In the genomic region with DNA sequence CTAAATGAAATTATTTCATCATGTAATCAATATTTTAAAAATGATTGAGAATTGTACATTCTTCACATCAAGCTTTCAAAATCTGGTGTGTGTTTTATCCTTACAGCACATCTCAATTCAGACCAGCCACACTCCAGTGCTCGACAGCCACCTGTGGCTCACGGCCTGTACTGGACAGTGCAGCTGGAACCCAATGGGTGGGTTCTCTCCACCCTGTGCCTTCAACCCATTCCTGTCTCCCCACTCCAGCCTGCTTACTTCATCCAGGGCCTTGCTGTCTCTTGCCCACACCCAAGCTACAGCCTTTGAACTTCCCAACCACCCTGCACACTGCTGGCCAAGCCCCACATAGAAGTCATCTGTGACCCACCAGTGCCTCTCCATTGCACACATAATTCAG, we compare ENCODE assay signal across 20 cellular contexts. TPM values are rescaled to one million over a fixed set of nuclear protein-coding genes. Genes with fewer than 3 reads are reported as not detected.
DNase-seq lines count a peak whose midpoint lies in the region; ATAC-seq, FAIRE-seq and TF ChIP-seq lines count a peak whose summit lies in the region.
"Had no signal": no experiment of that assay in that cellular context is flagged by ENCODE, and none has a peak within 500 bp of the region (broad histone marks: within the 10 kb centered on the region; RNA-seq: fewer than 3 reads in every experiment).

No MANE protein-coding gene starts in this region.

- H2AK5ac ChIP-seq in H1 (ENCODE audit: low read depth, low read length) = no peak overlapping the region
- peak overlapping the region; percentile 88 for H2AK5ac ChIP-seq in trophoblast cell (ENCODE audit: low read length)

- H3K18ac ChIP-seq in H1 (ENCODE audit: extremely low read depth, low read length) (no peak overlapping the region), trophoblast cell (ENCODE audit: low read length) (peak overlapping the region; percentile 71)

- TF ChIP-seq RAD21 in H1 (IDR thresholded peaks at IDR 0.05 in 1 of 2, conservative IDR thresholded peaks at IDR 0.05 in 1 of 2; ENCODE audit: low read depth in 2 of 2, low read length in 2 of 2) = no peak

- H3K36me3 ChIP-seq in HEK293 (ENCODE audit: control insufficient read depth in 2 of 2, insufficient read depth in 1 of 2, low read length in 2 of 2) (no peaks in the 10 kb centered on the region), H1 (ENCODE audit: control insufficient read depth in 2 of 4, insufficient read depth in 4 of 4, low read length in 3 of 4) (no peaks in the 10 kb centered on the region), trophoblast cell (ENCODE audit: control insufficient read depth in 1 of 2, insufficient read depth in 2 of 2, low read length in 2 of 2) (peaks cover 0 to 3% of the 10 kb centered on the region in 2 experiments), left lung (no peaks in the 10 kb centered on the region), vagina (no peaks in the 10 kb centered on the region)

- H4K5ac ChIP-seq in H1 (ENCODE audit: insufficient read length, low read depth, low read length) = no peak overlapping the region

- H3K4ac ChIP-seq in H1 (replicated peaks; ENCODE audit: insufficient read length, low read depth, low read length) (no peak overlapping the region), trophoblast cell (ENCODE audit: low read depth, low read length) (peak overlapping the region; percentile 16)

- H3K14ac ChIP-seq in H1 (ENCODE audit: insufficient read length) = no peak overlapping the region
- peak overlapping the region; percentile 81 for H3K14ac ChIP-seq in trophoblast cell (ENCODE audit: low read length)

- H3K4me3 ChIP-seq in HEK293 (ENCODE audit: low read depth, low read length) = no peak overlapping the region
- H3K4me3 ChIP-seq in H1 (ENCODE audit: extremely low read depth in 1 of 4, insufficient read depth in 2 of 4, low read depth in 3 of 4, low read length in 4 of 4) = no peak overlapping the region
- no peak overlapping the region for H3K4me3 ChIP-seq in trophoblast cell (ENCODE audit: low read depth, low read length)
- H3K4me3 ChIP-seq in left lung = no peak overlapping the region
- H3K4me3 ChIP-seq in vagina = no peak overlapping the region
- H3K4me3 ChIP-seq: A549, GM23248 had no signal

- no peaks in the 10 kb centered on the region for H4K20me1 ChIP-seq in H1 (replicated peaks in 1 of 2; ENCODE audit: control insufficient read depth in 1 of 2, insufficient read depth in 2 of 2, low read length in 2 of 2)

- no peak overlapping the region for H2BK12ac ChIP-seq in H1 (ENCODE audit: low read depth, low read length)
- H2BK12ac ChIP-seq in trophoblast cell (ENCODE audit: low read length) = peak overlapping the region; percentile 83

- no peaks in the 10 kb centered on the region for H3K79me2 ChIP-seq in H1 (ENCODE audit: control insufficient read depth in 1 of 2, insufficient read depth in 2 of 2, low read length in 2 of 2)
- H3K79me2 ChIP-seq in trophoblast cell (ENCODE audit: control insufficient read depth, insufficient read depth, low read length, poor library complexity) = peaks cover 5% of the 10 kb centered on the region

- H3K27me3 ChIP-seq in H1 (replicated peaks in 1 of 4; ENCODE audit: control insufficient read depth in 3 of 4, extremely low read depth in 1 of 4, insufficient read depth in 3 of 4, low read length in 3 of 4) (no peaks in the 10 kb centered on the region), trophoblast cell (ENCODE audit: insufficient read depth, low read length) (no peaks in the 10 kb centered on the region), left lung (no peaks in the 10 kb centered on the region), vagina (no peaks in the 10 kb centered on the region)

- peak overlapping the region; percentile 51 for H4K12ac ChIP-seq in trophoblast cell (ENCODE audit: low read depth, low read length)

- WGBS in H1 (ENCODE audit: extremely low coverage in 1 of 2, insufficient coverage in 1 of 2, insufficient read length in 1 of 2, insufficient replicate concordance in 2 of 2, low coverage in 1 of 2, low lambda C conversion rate in 2 of 2, missing lambda C conversion rate in 1 of 2), 2 experiments = 93% methylated on average over 2 of the region's 2 CpGs; no CpG with 5 or more reads in 1 of the 2 experiments
- no CpG with 5 or more reads among the region's 2 CpGs for WGBS in trophoblast cell (ENCODE audit: extremely low coverage, insufficient coverage, insufficient read length)

- H3K9me3 ChIP-seq in HEK293 (ENCODE audit: control insufficient read depth, insufficient read depth, low read depth, low read length) (no peaks in the 10 kb centered on the region), H1 (ENCODE audit: insufficient read depth in 2 of 2, low read depth in 1 of 2, low read length in 1 of 2) (no peaks in the 10 kb centered on the region), trophoblast cell (ENCODE audit: insufficient read depth, low read depth, low read length) (no peaks in the 10 kb centered on the region), left lung (no peaks in the 10 kb centered on the region), vagina (no peaks in the 10 kb centered on the region)
- H3K9me3 ChIP-seq: A549 had no signal

- ATAC-seq in left lung = no peak
- no peak for ATAC-seq in GM18505 (IDR thresholded peaks at IDR 0.05; ENCODE audit: unreplicated experiment)
- ATAC-seq: A549, HCT116 had no signal

- H4K91ac ChIP-seq in H1 (replicated peaks; ENCODE audit: insufficient read length, low read length) (no peak overlapping the region), trophoblast cell (ENCODE audit: low read depth, low read length) (peak overlapping the region; percentile 94)

- H2BK15ac ChIP-seq in H1 (ENCODE audit: low read length) = peak overlapping the region; percentile 36; the same call in 1 of the 2 replicates

- no peak for TF ChIP-seq EP300 in H1 (IDR thresholded peaks at IDR 0.05; ENCODE audit: borderline replicate concordance in 1 of 2, low read depth in 2 of 2, low read length in 2 of 2)

- H3K23ac ChIP-seq in H1 (ENCODE audit: insufficient read length) (no peak overlapping the region), trophoblast cell (ENCODE audit: low read length) (no peak overlapping the region)

- POLR2A ChIA-PET in HEK293 (lab: Yijun Ruan, JAX) = no interaction called here
- POLR2A ChIA-PET in H1 (lab: Charles Lee; ENCODE audit: partially characterized antibody) = no interaction called here

- CTCF ChIA-PET in HEK293 (lab: Yijun Ruan, JAX) = interaction anchor here (1.3 kb wide), 1 partner anchor 18 kb away, joined by 4 read pairs; the partner anchor contains the start of gene CYP19A1
- CTCF ChIA-PET in H1 (lab: Charles Lee; ENCODE audit: partially characterized antibody) = interaction anchor here (0.8 to 2.9 kb wide), 3 partner anchors 20 to 128 kb away, joined by 3 to 7 read pairs (median 5); partner anchors contain the start of gene GLDN

- no peak overlapping the region for H2BK20ac ChIP-seq in H1 (ENCODE audit: low read length)

- H3K23me2 ChIP-seq in H1 (ENCODE audit: low read depth, low read length) = no peaks in the 10 kb centered on the region

- H3K27ac ChIP-seq in HEK293 (ENCODE audit: extremely low read depth, low read depth, low read length) = no peak overlapping the region
- no peak overlapping the region for H3K27ac ChIP-seq in H1 (ENCODE audit: low read depth, low read length)
- peak overlapping the region; percentile 22 for H3K27ac ChIP-seq in trophoblast cell (ENCODE audit: low read depth, low read length)
- H3K27ac ChIP-seq in left lung = no peak overlapping the region
- H3K27ac ChIP-seq in vagina = no peak overlapping the region
- H3K27ac ChIP-seq: A549, GM23248 had no signal

- TF ChIP-seq POLR2A in H1 (IDR thresholded peaks at IDR 0.05; ENCODE audit: control extremely low read depth in 1 of 2, low read depth in 2 of 2, low read length in 2 of 2) (no peak), GM18505 (IDR thresholded peaks at IDR 0.05; ENCODE audit: borderline replicate concordance, extremely low read depth, insufficient read depth, insufficient read length) (no peak), vagina (IDR thresholded peaks at IDR 0.05) (no peak)

- H3K4me2 ChIP-seq in H1 (ENCODE audit: insufficient read depth in 1 of 2, low read depth in 2 of 2, low read length in 2 of 2) (no peak overlapping the region), trophoblast cell (ENCODE audit: low read length) (no peak overlapping the region)
- H3K4me2 ChIP-seq: A549 had no signal

- no peak overlapping the region for H3K56ac ChIP-seq in H1 (replicated peaks; ENCODE audit: insufficient read length, low read depth, low read length)

- H2AFZ ChIP-seq in H1 (ENCODE audit: low read length) = no peak overlapping the region
- H2AFZ ChIP-seq in trophoblast cell (ENCODE audit: insufficient read depth, low read length, poor library complexity) = no peak overlapping the region
- H2AFZ ChIP-seq: GM23248 had no signal

- intact Hi-C loops in left lung (cut with DNase I) = no loop called here
- intact Hi-C loops in vagina (cut with DNase I) = no loop called here

- H4K8ac ChIP-seq in H1 (ENCODE audit: extremely low read depth, insufficient read depth, low read length) (no peak overlapping the region), trophoblast cell (ENCODE audit: low read depth, low read length) (peak overlapping the region; percentile 66)

- no peaks in the 10 kb centered on the region for H3K79me1 ChIP-seq in H1 (ENCODE audit: low read depth, low read length)
- peaks cover 17% of the 10 kb centered on the region for H3K79me1 ChIP-seq in trophoblast cell (ENCODE audit: low read length)

- no peak for FAIRE-seq in H1 (lab: Jason Lieb, UNC)
- FAIRE-seq: A549, G401.6, GM12892, GM19239 had no signal

- H3K9ac ChIP-seq in H1 (replicated peaks in 1 of 4; ENCODE audit: extremely low read depth in 1 of 4, low read depth in 3 of 4, low read length in 3 of 4) (no peak overlapping the region), trophoblast cell (ENCODE audit: low read length) (no peak overlapping the region)
- H3K9ac ChIP-seq: GM23248 had no signal

- H3K4me1 ChIP-seq in HEK293 (ENCODE audit: control insufficient read depth, insufficient read depth, low read length) = no peaks in the 10 kb centered on the region
- no peaks in the 10 kb centered on the region for H3K4me1 ChIP-seq in H1 (replicated peaks in 1 of 4; ENCODE audit: control insufficient read depth in 3 of 4, insufficient read depth in 4 of 4, low read length in 3 of 4)
- H3K4me1 ChIP-seq in trophoblast cell (ENCODE audit: control insufficient read depth in 1 of 2, insufficient read depth in 2 of 2, low read length in 2 of 2) = peaks cover 9 to 15% of the 10 kb centered on the region in 2 experiments
- peaks cover 0 to 26% of the 10 kb centered on the region in 2 donors for H3K4me1 ChIP-seq in left lung
- peaks cover 12% of the 10 kb centered on the region for H3K4me1 ChIP-seq in vagina
- H3K4me1 ChIP-seq: A549 had no signal

- no peak overlapping the region for H2BK5ac ChIP-seq in H1 (ENCODE audit: low read depth, low read length)
- peak overlapping the region; percentile 81 for H2BK5ac ChIP-seq in trophoblast cell (ENCODE audit: low read depth, low read length, poor library complexity)

- DNase-seq in H1 (ENCODE audit: low read depth in 1 of 2, low spot score in 2 of 2) (no peak), trophoblast cell (no peak), left lung (no peak), T-helper 2 cell (no peak), vagina (ENCODE audit: extremely low spot score in 2 of 2) (no peak)
- DNase-seq: 8988T; C1 segment of cervical spinal cord; CD4-positive, alpha-beta memory T cell; DMS153; DND-41; GM23248; H9; HFFc6 had no signal

- no peak overlapping the region for H2BK120ac ChIP-seq in H1 (replicated peaks; ENCODE audit: low read depth, low read length)
- H2BK120ac ChIP-seq in trophoblast cell (ENCODE audit: insufficient read depth, low read length, poor library complexity) = peak overlapping the region; percentile 64

- TF ChIP-seq CTCF in HEK293 (tag by site-specific recombination; IDR thresholded peaks at IDR 0.05) (no peak), H1 (IDR thresholded peaks at IDR 0.05; ENCODE audit: control extremely low read depth in 1 of 3, insufficient read depth in 1 of 3, low read depth in 1 of 3, low read length in 3 of 3) (no peak), left lung (IDR thresholded peaks at IDR 0.05) (no peak), vagina (IDR thresholded peaks at IDR 0.05) (no peak)

RNA-seq across cellular contexts. Expression of gene CYP19A1, which starts 17.6 kb away (rescaled TPM):
- total RNA-seq in H1 (2021; fragmentation: NEBNext Ultra II Directional; extraction: Animal tissue kit (Norgen Biotek cat#: 25700)) = not detected in 2 replicates
- polyA plus RNA-seq in H1 (2011; rRNA removed) = not detected in 2 replicates
- polyA plus RNA-seq in H1 (2011; cell fraction: cytosol; rRNA removed) = not detected
- polyA plus RNA-seq in H1 (2011; cell fraction: nucleus; rRNA removed) = not detected
- 0.25 to 0.29 TPM in 2 of 4 replicates, not detected in the others for polyA plus RNA-seq in H1 (2012, experiment 1 of 2)
- polyA plus RNA-seq in H1 (2012, experiment 2 of 2) = not detected
- polyA plus RNA-seq in H1 (2013, experiment 1 of 2) = 0.04 TPM
- 0.07 TPM for polyA plus RNA-seq in H1 (2013, experiment 2 of 2)
- polyA minus RNA-seq in H1 (2011; rRNA and poly(A)+ RNA removed) = not detected in 2 replicates
- polyA minus RNA-seq in H1 (2011; cell fraction: cytosol; rRNA and poly(A)+ RNA removed) = not detected
- polyA minus RNA-seq in H1 (2011; cell fraction: nucleus; rRNA and poly(A)+ RNA removed) = not detected
- polyA plus RNA-seq in trophoblast cell (2013) = 819 and 922 TPM in 2 replicates
- total RNA-seq in left lung = 1 to 10 TPM in 1 of 2 donors, under 1 TPM in 1; 0.96 to 7.1 TPM
- 8.8 TPM for total RNA-seq in vagina
- total RNA-seq: CD4-positive, alpha-beta memory T cell; H9 had no signal
- polyA plus RNA-seq: CD4-positive, alpha-beta memory T cell had no signal

RNA-seq across cellular contexts. Expression of gene GLDN, which starts 20.6 kb away (rescaled TPM):
- total RNA-seq in H1 (2021; fragmentation: NEBNext Ultra II Directional; extraction: Animal tissue kit (Norgen Biotek cat#: 25700)) = 0.44 and 0.50 TPM in 2 replicates
- polyA plus RNA-seq in H1 (2011; rRNA removed) = 0.16 and 0.24 TPM in 2 replicates
- polyA plus RNA-seq in H1 (2011; cell fraction: cytosol; rRNA removed) = 0.30 TPM
- 1.1 TPM for polyA plus RNA-seq in H1 (2011; cell fraction: nucleus; rRNA removed)
- polyA plus RNA-seq in H1 (2012, experiment 1 of 2) = 0.28 to 0.34 TPM (median 0.32 TPM) in 4 replicates
- polyA plus RNA-seq in H1 (2012, experiment 2 of 2) = 0.04 TPM
- 0.57 TPM for polyA plus RNA-seq in H1 (2013, experiment 1 of 2)
- polyA plus RNA-seq in H1 (2013, experiment 2 of 2) = 0.35 TPM
- 0.95 and 1.1 TPM in 2 replicates for polyA minus RNA-seq in H1 (2011; rRNA and poly(A)+ RNA removed)
- polyA minus RNA-seq in H1 (2011; cell fraction: cytosol; rRNA and poly(A)+ RNA removed) = not detected
- polyA minus RNA-seq in H1 (2011; cell fraction: nucleus; rRNA and poly(A)+ RNA removed) = 2.9 TPM
- polyA plus RNA-seq in trophoblast cell (2013) = 10.9 and 12.0 TPM in 2 replicates
- 10 to 100 TPM; 20.5 to 58.6 TPM for total RNA-seq in left lung
- 5.9 TPM for total RNA-seq in vagina
- total RNA-seq: CD4-positive, alpha-beta memory T cell; HFFc6 had no signal
- polyA plus RNA-seq: CD4-positive, alpha-beta memory T cell had no signal
